2 cellular contexts compared by ENCODE assay signal in the genomic region with DNA sequence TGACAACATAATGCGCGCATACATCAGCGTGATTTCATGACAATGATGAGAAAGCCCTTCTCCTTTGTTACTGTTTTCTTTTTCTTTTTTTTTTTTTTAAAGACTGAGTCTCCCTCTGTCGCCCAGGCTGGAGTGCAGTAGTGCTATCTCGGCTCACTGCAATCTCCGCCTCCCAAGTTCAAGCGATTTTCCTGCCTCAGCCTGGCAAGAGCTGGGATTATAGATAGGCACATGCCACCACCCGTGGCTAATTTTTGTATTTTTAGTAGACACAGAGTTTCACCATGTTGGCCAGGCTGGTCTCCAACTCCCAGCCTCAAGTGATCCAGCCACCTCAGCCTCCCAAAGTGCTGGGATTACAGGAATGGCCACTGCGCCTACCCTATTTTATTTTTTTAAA. TPM values are rescaled to one million over a fixed set of nuclear protein-coding genes. Genes with fewer than 3 reads are reported as not detected.
"Had no signal": no experiment of that assay in that cellular context is flagged by ENCODE, and none has a peak within 500 bp of the region (broad histone marks: within the 10 kb centered on the region; RNA-seq: fewer than 3 reads in every experiment).

No MANE protein-coding gene starts in this region.

RNA-seq across cellular contexts. Expression of gene SELPLG, which starts 20.9 kb away (rescaled TPM):
- total RNA-seq: HepG2 had no signal

RNA-seq across cellular contexts. Expression of gene TMEM119, which starts 56.7 kb away (rescaled TPM):
- total RNA-seq: HepG2, PC-3 had no signal
- polyA plus RNA-seq: HepG2 had no signal
